8 cellular contexts compared by ENCODE assay signal in genomic region chr4:87093443-87094123, GRCh38.
DNase-seq lines count a peak whose midpoint lies in the region; ATAC-seq and TF ChIP-seq lines count a peak whose summit lies in the region.

No MANE protein-coding gene starts in this region.

- no peak overlapping the region for H2AFZ ChIP-seq in neural cell (ENCODE audit: low read depth, low read length)

- peaks cover 25 to 56% (median 41%) of the 10 kb centered on the region in 4 donors for H3K4me1 ChIP-seq in esophagus muscularis mucosa

- ATAC-seq in GM19324 (IDR thresholded peaks at IDR 0.05; ENCODE audit: low FRiP score, unreplicated experiment) (peak; percentile 81), HG03175 (IDR thresholded peaks at IDR 0.05; ENCODE audit: unreplicated experiment) (peak; percentile 88)
- peak; percentile 76 for ATAC-seq in activated CD8-positive, alpha-beta memory T cell treated with anti-CD3 and anti-CD28 coated beads, Interleukin-2, amount 10 ng/mL, durations not matched to agents 7 days and 5 days

- H3K4me3 ChIP-seq in esophagus muscularis mucosa (no peak overlapping the region), neural cell (ENCODE audit: low read length) (no peak overlapping the region)

- TF ChIP-seq CTCF in esophagus muscularis mucosa (IDR thresholded peaks at IDR 0.05) (peak; percentile 49 to 68 (median 63)), neural cell (IDR thresholded peaks at IDR 0.05; ENCODE audit: poor library complexity, severe bottlenecking) (peak; percentile 79)

- TF ChIP-seq POLR2A in esophagus muscularis mucosa (IDR thresholded peaks at IDR 0.05; ENCODE audit: low read depth) = no peak

- WGBS in esophagus muscularis mucosa = 30% methylated on average over 4 of the region's 4 CpGs

- H3K4me3 Mint-ChIP-seq in activated CD8-positive, alpha-beta memory T cell treated with anti-CD3 and anti-CD28 coated beads, Interleukin-2, amount 10 ng/mL, durations not matched to agents 7 days and 5 days = no peak overlapping the region

- CTCF ChIA-PET in activated CD8-positive, alpha-beta memory T cell treated with anti-CD3 and anti-CD28 coated beads, Interleukin-2, amount 10 ng/mL, durations not matched to agents 7 days and 5 days (lab: Charles Lee) = interaction anchor here (0.6 to 7.9 kb wide), 20 partner anchors 9 to 171 kb away, joined by 3 to 123 read pairs (median 4); no protein-coding TSS in a partner anchor

- no peaks in the 10 kb centered on the region for H4K20me1 ChIP-seq in neural cell (ENCODE audit: insufficient read depth)

- H3K79me2 ChIP-seq in neural cell (replicated peaks; ENCODE audit: insufficient read depth, low read length) = no peaks in the 10 kb centered on the region

- intact Hi-C loops in esophagus muscularis mucosa (cut with DNase I) = loop anchor here (2.0 kb wide), 1 partner anchor 171 kb away; no protein-coding TSS in a partner anchor

- H3K9me2 ChIP-seq in neural cell (ENCODE audit: insufficient read depth, low read length) = no peaks in the 10 kb centered on the region

- H3K9me3 ChIP-seq in esophagus muscularis mucosa (no peaks in the 10 kb centered on the region), neural cell (ENCODE audit: low read length) (no peaks in the 10 kb centered on the region)

- H3K27ac ChIP-seq in esophagus muscularis mucosa (replicated peaks in 1 of 4) = peak overlapping the region; percentile 27 to 58 (median 48)
- H3K27ac ChIP-seq in neural cell (ENCODE audit: low read length) = no peak overlapping the region

- H3K4me1 Mint-ChIP-seq in activated CD8-positive, alpha-beta memory T cell treated with anti-CD3 and anti-CD28 coated beads, Interleukin-2, amount 10 ng/mL, durations not matched to agents 7 days and 5 days = peaks cover 7% of the 10 kb centered on the region

- H3K36me3 ChIP-seq in esophagus muscularis mucosa (peaks cover 0 to 32% (median 13%) of the 10 kb centered on the region in 4 donors), neural cell (ENCODE audit: insufficient read depth, low read length) (no peaks in the 10 kb centered on the region)

- H3K4me2 ChIP-seq in neural cell (ENCODE audit: low read length) = no peak overlapping the region

- H3K27ac Mint-ChIP-seq in activated CD8-positive, alpha-beta memory T cell treated with anti-CD3 and anti-CD28 coated beads, Interleukin-2, amount 10 ng/mL, durations not matched to agents 7 days and 5 days = no peak overlapping the region

- H3F3A ChIP-seq in neural cell (ENCODE audit: insufficient read depth, low read length, poor library complexity, severe bottlenecking) = no peaks in the 10 kb centered on the region

- DNase-seq in D341Med (ENCODE audit: low spot score) = peak; percentile 75
- DNase-seq in NCI-H446 treated with DMSO at 0.1 percent for 48 hours (lab: John Stamatoyannopoulos, UW) = peak; percentile 39
- peak; percentile 49 for DNase-seq in activated CD8-positive, alpha-beta memory T cell treated with anti-CD3 and anti-CD28 coated beads, Interleukin-2, amount 10 ng/mL, durations not matched to agents 7 days and 5 days
- DNase-seq in esophagus muscularis mucosa (ENCODE audit: extremely low spot score) = no peak
- no peak for DNase-seq in T-helper 9 cell

- TF ChIP-seq EP300 in esophagus muscularis mucosa (IDR thresholded peaks at IDR 0.05) (no peak), neural cell (conservative IDR thresholded peaks at IDR 0.05; ENCODE audit: poor library complexity, severe bottlenecking) (no peak)

- peaks cover 3% of the 10 kb centered on the region for H3K36me3 Mint-ChIP-seq in activated CD8-positive, alpha-beta memory T cell treated with anti-CD3 and anti-CD28 coated beads, Interleukin-2, amount 10 ng/mL, durations not matched to agents 7 days and 5 days

- H3K9ac ChIP-seq in neural cell (ENCODE audit: low read length) = no peak overlapping the region

- peak; percentile 77 for TF ChIP-seq RAD21 in neural cell (conservative IDR thresholded peaks at IDR 0.05)

- no peaks in the 10 kb centered on the region for H3K9me3 Mint-ChIP-seq in activated CD8-positive, alpha-beta memory T cell treated with anti-CD3 and anti-CD28 coated beads, Interleukin-2, amount 10 ng/mL, durations not matched to agents 7 days and 5 days (ENCODE audit: low read depth)

- H3K27me3 Mint-ChIP-seq in activated CD8-positive, alpha-beta memory T cell treated with anti-CD3 and anti-CD28 coated beads, Interleukin-2, amount 10 ng/mL, durations not matched to agents 7 days and 5 days = no peaks in the 10 kb centered on the region

- no peaks in the 10 kb centered on the region for H3K27me3 ChIP-seq in esophagus muscularis mucosa
- H3K27me3 ChIP-seq in neural cell (ENCODE audit: insufficient read depth, low read depth, low read length) = no peaks in the 10 kb centered on the region

TF ChIP-seq in neural cell, 6 proteins besides CTCF, POLR2A, EP300 and RAD21:
- TF ChIP-seq POLR2AphosphoS5 (IDR thresholded peaks at IDR 0.05) = no peak
- TF ChIP-seq MXI1 (conservative IDR thresholded peaks at IDR 0.05; ENCODE audit: poor library complexity, severe bottlenecking) = no peak
- no peak for TF ChIP-seq EZH2 (IDR thresholded peaks at IDR 0.05; ENCODE audit: borderline replicate concordance, insufficient read depth, low read length, poor library complexity, severe bottlenecking)
- peak; percentile 83 for TF ChIP-seq SMC3 (conservative IDR thresholded peaks at IDR 0.05; ENCODE audit: poor library complexity)

Comparison
In these comparisons a context has a peak if more than half of its experiments do, and no peak if none do; other contexts are left out.
1. DNase-seq: peak in D341Med (single experiment), NCI-H446 treated with DMSO at 0.1 percent for 48 hours (single experiment) and activated CD8-positive, alpha-beta memory T cell treated with anti-CD3 and anti-CD28 coated beads, Interleukin-2, amount 10 ng/mL, durations not matched to agents 7 days and 5 days (single experiment); none in esophagus muscularis mucosa (single experiment) and T-helper 9 cell (single experiment).
2. Peak in every context shown above with its lines, with median percentiles within 50 percentile points of each other: ATAC-seq.